8 cellular contexts compared by ENCODE assay signal in genomic region chr3:88149146-88149515, GRCh38. TPM values are rescaled to one million over a fixed set of nuclear protein-coding genes. Genes with fewer than 3 reads are reported as not detected.
DNase-seq lines count a peak whose midpoint lies in the region; ATAC-seq and TF ChIP-seq lines count a peak whose summit lies in the region.

No MANE protein-coding gene starts in this region.

- in situ Hi-C loops in gastrocnemius medialis (cut with MboI; ENCODE audit: low sequenced_read_pairs in 4 of 4), result loop anchor here in 1 of 4 donors (10.0 kb wide), 1 partner anchor 94 kb away; the partner anchor contains the start of genes CGGBP1 and ZNF654

- peak overlapping the region; percentile 97 for H3K4me3 Mint-ChIP-seq in activated CD8-positive, alpha-beta memory T cell treated with anti-CD3 and anti-CD28 coated beads, Interleukin-2, amount 10 ng/mL, durations not matched to agents 7 days and 5 days
- H3K4me3 Mint-ChIP-seq in activated T-cell treated with anti-CD3 and anti-CD28 coated beads, Interleukin-2, amount 50 U/mL, for 4 hours, result peak overlapping the region; percentile 96

- intact Hi-C loops in left ventricle myocardium inferior (cut with micrococcal nuclease) (no loop called here), gastrocnemius medialis (cut with DNase I; ENCODE audit: low total_unique reads) (loop anchor here (10.0 kb wide), 1 partner anchor 924 kb away; the partner anchor contains the start of gene CHMP2B)

- H3K36me3 ChIP-seq in left ventricle myocardium inferior (peaks cover 12% of the 10 kb centered on the region), gastrocnemius medialis (peaks cover 0 to 8% of the 10 kb centered on the region in 2 donors)

- H3K9me3 ChIP-seq in left ventricle myocardium inferior (replicated peaks) (no peaks in the 10 kb centered on the region), gastrocnemius medialis (no peaks in the 10 kb centered on the region)

- peaks cover 17% of the 10 kb centered on the region for H3K36me3 Mint-ChIP-seq in activated CD8-positive, alpha-beta memory T cell treated with anti-CD3 and anti-CD28 coated beads, Interleukin-2, amount 10 ng/mL, durations not matched to agents 7 days and 5 days
- peaks cover 4% of the 10 kb centered on the region for H3K36me3 Mint-ChIP-seq in activated T-cell treated with anti-CD3 and anti-CD28 coated beads, Interleukin-2, amount 50 U/mL, for 4 hours (ENCODE audit: insufficient read depth)

- CTCF ChIA-PET in activated CD8-positive, alpha-beta memory T cell treated with anti-CD3 and anti-CD28 coated beads, Interleukin-2, amount 10 ng/mL, durations not matched to agents 7 days and 5 days (lab: Charles Lee), result interaction anchor here (0.6 to 3.7 kb wide), 7 partner anchors 19 to 120 kb away, joined by 3 to 18 read pairs (median 4); partner anchors contain the start of genes CGGBP1 and ZNF654

- peaks cover 37% of the 10 kb centered on the region for H3K4me1 Mint-ChIP-seq in activated CD8-positive, alpha-beta memory T cell treated with anti-CD3 and anti-CD28 coated beads, Interleukin-2, amount 10 ng/mL, durations not matched to agents 7 days and 5 days
- peaks cover 26% of the 10 kb centered on the region for H3K4me1 Mint-ChIP-seq in activated T-cell treated with anti-CD3 and anti-CD28 coated beads, Interleukin-2, amount 50 U/mL, for 4 hours (ENCODE audit: low read depth)

- no peak for DNase-seq in activated CD8-positive, alpha-beta memory T cell treated with anti-CD3 and anti-CD28 coated beads, Interleukin-2, amount 10 ng/mL, durations not matched to agents 7 days and 5 days
- DNase-seq in activated CD8-positive, alpha-beta memory T cell treated with anti-CD3 and anti-CD28 coated beads for 24 hours, result no peak
- DNase-seq in NAMALWA (ENCODE audit: low spot score) (peak; percentile 17), left ventricle myocardium inferior (no peak), gastrocnemius medialis (no peak), dedifferentiated amniotic fluid mesenchymal stem cell (ENCODE audit: extremely low spot score) (no peak)
- DNase-seq in activated T-cell treated with anti-CD3 and anti-CD28 coated beads, Interleukin-2, amount 50 U/mL, for 4 hours, result peak; percentile 12

- H3K4me1 ChIP-seq in left ventricle myocardium inferior (peaks cover 52% of the 10 kb centered on the region), gastrocnemius medialis (peaks cover 15 to 18% of the 10 kb centered on the region in 2 donors)

- H3K9me3 Mint-ChIP-seq in activated CD8-positive, alpha-beta memory T cell treated with anti-CD3 and anti-CD28 coated beads, Interleukin-2, amount 10 ng/mL, durations not matched to agents 7 days and 5 days (ENCODE audit: low read depth), result no peaks in the 10 kb centered on the region
- no peaks in the 10 kb centered on the region for H3K9me3 Mint-ChIP-seq in activated T-cell treated with anti-CD3 and anti-CD28 coated beads, Interleukin-2, amount 50 U/mL, for 4 hours

- no peaks in the 10 kb centered on the region for H3K27me3 Mint-ChIP-seq in activated CD8-positive, alpha-beta memory T cell treated with anti-CD3 and anti-CD28 coated beads, Interleukin-2, amount 10 ng/mL, durations not matched to agents 7 days and 5 days
- no peaks in the 10 kb centered on the region for H3K27me3 Mint-ChIP-seq in activated T-cell treated with anti-CD3 and anti-CD28 coated beads, Interleukin-2, amount 50 U/mL, for 4 hours (ENCODE audit: low read depth)

- TF ChIP-seq POLR2A in gastrocnemius medialis (IDR thresholded peaks at IDR 0.05), result no peak

- ATAC-seq in activated CD8-positive, alpha-beta memory T cell treated with anti-CD3 and anti-CD28 coated beads, Interleukin-2, amount 10 ng/mL, durations not matched to agents 7 days and 5 days, result peak; percentile 29
- ATAC-seq in HG02610 (IDR thresholded peaks at IDR 0.05; ENCODE audit: unreplicated experiment), result peak; percentile 13
- peak; percentile 10 to 14 for ATAC-seq in activated T-cell treated with anti-CD3 and anti-CD28 coated beads, Interleukin-2, amount 50 U/mL, for 4 hours
- ATAC-seq in gastrocnemius medialis, result peak; percentile 10 to 31

- H3K27ac ChIP-seq in left ventricle myocardium inferior (replicated peaks) (peak overlapping the region; percentile 93), gastrocnemius medialis (peak overlapping the region; percentile 89 to 94 (median 90))

- H3K4me3 ChIP-seq in left ventricle myocardium inferior (peak overlapping the region; percentile 85), gastrocnemius medialis (peak overlapping the region; percentile 75 to 96 (median 90))

- TF ChIP-seq CTCF in left ventricle myocardium inferior (IDR thresholded peaks at IDR 0.05; ENCODE audit: borderline replicate concordance), result no peak
- no peak for TF ChIP-seq CTCF in gastrocnemius medialis (IDR thresholded peaks at IDR 0.05 in 4 of 5, conservative IDR thresholded peaks at IDR 0.05 in 1 of 5)

- H3K27me3 ChIP-seq in left ventricle myocardium inferior (ENCODE audit: low read depth) (no peaks in the 10 kb centered on the region), gastrocnemius medialis (no peaks in the 10 kb centered on the region)

- H3K27ac Mint-ChIP-seq in activated CD8-positive, alpha-beta memory T cell treated with anti-CD3 and anti-CD28 coated beads, Interleukin-2, amount 10 ng/mL, durations not matched to agents 7 days and 5 days, result peak overlapping the region; percentile 97

RNA-seq across cellular contexts. Expression of gene C3orf38, which starts 0.6 kb away (rescaled TPM):
- 10 to 100 TPM; 31.3 to 34.0 TPM for total RNA-seq in activated CD8-positive, alpha-beta memory T cell treated with anti-CD3 and anti-CD28 coated beads, Interleukin-2, amount 10 ng/mL, durations not matched to agents 7 days and 5 days
- 10 to 100 TPM; 18.3 to 25.4 (median 23.8) TPM for total RNA-seq in activated T-cell treated with anti-CD3 and anti-CD28 coated beads, Interleukin-2, amount 50 U/mL, for 4 hours
- 12.6 TPM for total RNA-seq in left ventricle myocardium inferior
- 10 to 100 TPM in 1 of 4 donors, 1 to 10 TPM in 3; 6.0 to 14.5 (median 8.5) TPM for total RNA-seq in gastrocnemius medialis

Comparison
In these comparisons a context has a peak if more than half of its experiments do, and no peak if none do; other contexts are left out.
1. DNase-seq: peak in NAMALWA (single experiment) and activated T-cell treated with anti-CD3 and anti-CD28 coated beads, Interleukin-2, amount 50 U/mL, for 4 hours (single experiment); none in activated CD8-positive, alpha-beta memory T cell treated with anti-CD3 and anti-CD28 coated beads, Interleukin-2, amount 10 ng/mL, durations not matched to agents 7 days and 5 days (single experiment), activated CD8-positive, alpha-beta memory T cell treated with anti-CD3 and anti-CD28 coated beads for 24 hours (single experiment), left ventricle myocardium inferior (single experiment), gastrocnemius medialis (0 of 2) and dedifferentiated amniotic fluid mesenchymal stem cell (single experiment).
2. Peak in every context shown above with its lines, with median percentiles within 50 percentile points of each other: ATAC-seq.